17 cellular contexts compared by ENCODE assay signal in genomic region chr11:105206633-105207032, GRCh38.
DNase-seq lines count a peak whose midpoint lies in the region; ATAC-seq, FAIRE-seq and TF ChIP-seq lines count a peak whose summit lies in the region.
"Had no signal": no experiment of that assay in that cellular context is flagged by ENCODE, and none has a peak within 500 bp of the region (broad histone marks: within the 10 kb centered on the region; RNA-seq: fewer than 3 reads in every experiment).

No MANE protein-coding gene starts in this region.

- no peak overlapping the region for H3K14ac ChIP-seq in IMR-90 (replicated peaks; ENCODE audit: low read depth, low read length)

- H2BK20ac ChIP-seq in IMR-90 (ENCODE audit: low read depth, low read length): no peak overlapping the region

- no TSS peak for BruUV-seq in IMR-90 (replicated peaks; lab: Mats Ljungman, UMichigan)

- H3K27me3 ChIP-seq in IMR-90 (ENCODE audit: control insufficient read depth, insufficient read depth, low read length) (no peaks in the 10 kb centered on the region), bronchial epithelial cell (ENCODE audit: control insufficient read depth, insufficient read depth, low read length) (no peaks in the 10 kb centered on the region)

- WGBS in IMR-90 (ENCODE audit: extremely low coverage in 2 of 2, insufficient read length in 1 of 2), 2 experiments: no CpG with 5 or more reads among the region's 4 CpGs

- peak; percentile 17; the same call in 1 of the 2 replicates for ATAC-seq in IMR-90 (ENCODE audit: low read depth)
- no peak for ATAC-seq in activated T-cell treated with anti-CD3 and anti-CD28 coated beads, Interleukin-2, amount 50 U/mL, for 72 hours (replicated peaks in 1 of 2)
- ATAC-seq: CD8-positive, alpha-beta T cell; GM23338 had no signal

- no peak overlapping the region for H2AK5ac ChIP-seq in IMR-90 (ENCODE audit: low read depth, low read length)

- no peak overlapping the region for H3K4me2 ChIP-seq in IMR-90 (ENCODE audit: low read depth, low read length)
- H3K4me2 ChIP-seq: GM23338 had no signal

- no peak overlapping the region for H2BK15ac ChIP-seq in IMR-90 (ENCODE audit: low read depth, low read length)

- intact Hi-C loops in IMR-90 (cut with micrococcal nuclease): no loop called here

- H3K27ac ChIP-seq in IMR-90 (ENCODE audit: insufficient read depth, low read length): no peak overlapping the region

- no peaks in the 10 kb centered on the region for H4K20me1 ChIP-seq in IMR-90 (ENCODE audit: insufficient read depth, low read length)

- no peak overlapping the region for H2BK5ac ChIP-seq in IMR-90 (ENCODE audit: low read depth, low read length, poor library complexity, severe bottlenecking)

- no peak overlapping the region for H3K4me3 Mint-ChIP-seq in activated T-cell treated with anti-CD3 and anti-CD28 coated beads, Interleukin-2, amount 50 U/mL, for 72 hours
- H3K4me3 Mint-ChIP-seq: CD14-positive monocyte; CD8-positive, alpha-beta T cell; GM23338; H9; IgD-negative memory B cell had no signal

- no peak overlapping the region for H3K56ac ChIP-seq in IMR-90 (ENCODE audit: extremely low read depth, insufficient read depth, low read length)

- no peak for TF ChIP-seq CTCF in IMR-90 (conservative IDR thresholded peaks at IDR 0.05; ENCODE audit: low read depth, low read length)
- TF ChIP-seq CTCF in bronchial epithelial cell (IDR thresholded peaks at IDR 0.05; ENCODE audit: insufficient read depth, low read length, severe bottlenecking): no peak

- POLR2A ChIA-PET in IMR-90 (lab: Charles Lee; ENCODE audit: unreplicated experiment): no interaction called here

- H3K9ac ChIP-seq in IMR-90 (ENCODE audit: low read depth, low read length): no peak overlapping the region

- H4K91ac ChIP-seq in IMR-90 (ENCODE audit: insufficient read depth, low read depth, low read length): no peak overlapping the region

- no peaks in the 10 kb centered on the region for H3K9me3 Mint-ChIP-seq in activated T-cell treated with anti-CD3 and anti-CD28 coated beads, Interleukin-2, amount 50 U/mL, for 72 hours
- H3K9me3 Mint-ChIP-seq: CD8-positive, alpha-beta T cell; GM23338; H9; IgD-negative memory B cell had no signal

- no peak for FAIRE-seq in bronchial epithelial cell (lab: Jason Lieb, UNC)
- FAIRE-seq: D721Med, HTR-8/SVneo had no signal

- no peaks in the 10 kb centered on the region for H3K36me3 ChIP-seq in IMR-90 (ENCODE audit: control insufficient read depth, insufficient read depth, low read length)
- no peaks in the 10 kb centered on the region for H3K36me3 ChIP-seq in bronchial epithelial cell (ENCODE audit: control insufficient read depth, insufficient read depth, low read length)

- no peaks in the 10 kb centered on the region for H3K9me3 ChIP-seq in IMR-90 (ENCODE audit: control insufficient read depth, insufficient read depth, low read length)

- H3K9me1 ChIP-seq in IMR-90 (ENCODE audit: insufficient read depth, low read length): no peaks in the 10 kb centered on the region

- dilution Hi-C loops in IMR-90 (cut with HindIII; ENCODE audit: low sequenced_read_pairs, unreplicated experiment): no loop called here

- no peak overlapping the region for H2AK9ac ChIP-seq in IMR-90 (replicated peaks; ENCODE audit: low read depth, low read length, poor library complexity)

- H3K79me1 ChIP-seq in IMR-90 (ENCODE audit: low read depth in 1 of 2, low read length in 2 of 2): no peaks in the 10 kb centered on the region

- H3K4me3 ChIP-seq in IMR-90 (ENCODE audit: insufficient read depth, low read depth, low read length) (no peak overlapping the region), bronchial epithelial cell (ENCODE audit: low read depth, low read length) (no peak overlapping the region)
- H3K4me3 ChIP-seq: GM23338 had no signal

- no peak overlapping the region for H3K27ac Mint-ChIP-seq in activated T-cell treated with anti-CD3 and anti-CD28 coated beads, Interleukin-2, amount 50 U/mL, for 72 hours
- H3K27ac Mint-ChIP-seq: CD14-positive monocyte; CD8-positive, alpha-beta T cell; GM23338; H9; IgD-negative memory B cell had no signal

- H2AFZ ChIP-seq in IMR-90 (replicated peaks; ENCODE audit: low read length, poor library complexity): no peak overlapping the region
- H2AFZ ChIP-seq: GM23338 had no signal

- TF ChIP-seq RAD21 in IMR-90 (IDR thresholded peaks at IDR 0.05; ENCODE audit: low read length): no peak

- no peak overlapping the region for H3K4ac ChIP-seq in IMR-90 (ENCODE audit: low read depth, low read length)

- no peak overlapping the region for H4K8ac ChIP-seq in IMR-90 (ENCODE audit: low read depth in 2 of 2, low read length in 2 of 2)

- no peaks in the 10 kb centered on the region for H3K36me3 Mint-ChIP-seq in activated T-cell treated with anti-CD3 and anti-CD28 coated beads, Interleukin-2, amount 50 U/mL, for 72 hours (ENCODE audit: insufficient read depth in 2 of 2)
- H3K36me3 Mint-ChIP-seq: CD8-positive, alpha-beta T cell; IgD-negative memory B cell had no signal

- no peaks in the 10 kb centered on the region for H3K27me3 Mint-ChIP-seq in activated T-cell treated with anti-CD3 and anti-CD28 coated beads, Interleukin-2, amount 50 U/mL, for 72 hours (ENCODE audit: low read depth)

- in situ Hi-C loops in IMR-90 (cut with MboI; ENCODE audit: low sequenced_read_pairs): no loop called here

- no peak overlapping the region for H4K5ac ChIP-seq in IMR-90 (ENCODE audit: low read depth, low read length)

- H2BK120ac ChIP-seq in IMR-90 (ENCODE audit: low read depth, low read length): no peak overlapping the region

- peak; percentile 4 for DNase-seq in HCEC 1CT
- no peak for DNase-seq in IMR-90
- DNase-seq in bronchial epithelial cell (ENCODE audit: low read depth): peak; percentile 16
- no peak for DNase-seq in pons (ENCODE audit: low spot score)
- no peak for DNase-seq in central memory CD4-positive, alpha-beta T cell
- no peak for DNase-seq in activated T-cell treated with anti-CD3 and anti-CD28 coated beads, Interleukin-2, amount 50 U/mL, for 72 hours
- DNase-seq: CD8-positive, alpha-beta T cell; COR-L47; DMS153; DND-41; H9; KG1 had no signal

- no peak overlapping the region for H3K23ac ChIP-seq in IMR-90 (ENCODE audit: low read depth, low read length)

- peaks cover 16% of the 10 kb centered on the region for H3K4me1 Mint-ChIP-seq in activated T-cell treated with anti-CD3 and anti-CD28 coated beads, Interleukin-2, amount 50 U/mL, for 72 hours (ENCODE audit: low read depth)
- H3K4me1 Mint-ChIP-seq: GM23338, H9 had no signal

- TF ChIP-seq POLR2A in IMR-90 (IDR thresholded peaks at IDR 0.05; ENCODE audit: low read depth, low read length): no peak

- no peaks in the 10 kb centered on the region for H3K4me1 ChIP-seq in IMR-90 (ENCODE audit: control insufficient read depth, insufficient read depth, low read length)

- CTCF ChIA-PET in IMR-90 (lab: Yijun Ruan, JAX): no interaction called here

- H3K18ac ChIP-seq in IMR-90 (ENCODE audit: low read depth, low read length): no peak overlapping the region

TF ChIP-seq in IMR-90, 13 proteins besides CTCF, POLR2A, EP300 and RAD21:
- no peak for TF ChIP-seq USF2 (IDR thresholded peaks at IDR 0.05; ENCODE audit: low read depth, low read length)
- TF ChIP-seq NFE2L2 (IDR thresholded peaks at IDR 0.05; ENCODE audit: low read depth, low read length): no peak
- no peak for TF ChIP-seq RCOR1 (IDR thresholded peaks at IDR 0.05; ENCODE audit: insufficient replicate concordance, low read length)
- TF ChIP-seq MAZ (IDR thresholded peaks at IDR 0.05; ENCODE audit: borderline replicate concordance, low read depth, low read length): no peak
- TF ChIP-seq MAFK (IDR thresholded peaks at IDR 0.05; ENCODE audit: low read depth, low read length): no peak

Comparison
In these comparisons a context has a peak if more than half of its experiments do, and no peak if none do; other contexts are left out.
1. DNase-seq: peak in HCEC 1CT (single experiment) and bronchial epithelial cell (single experiment); none in IMR-90 (single experiment), pons (single experiment), central memory CD4-positive, alpha-beta T cell (single experiment) and activated T-cell treated with anti-CD3 and anti-CD28 coated beads, Interleukin-2, amount 50 U/mL, for 72 hours (0 of 2).